1 cellular context compared by ENCODE assay signal in the genomic region with DNA sequence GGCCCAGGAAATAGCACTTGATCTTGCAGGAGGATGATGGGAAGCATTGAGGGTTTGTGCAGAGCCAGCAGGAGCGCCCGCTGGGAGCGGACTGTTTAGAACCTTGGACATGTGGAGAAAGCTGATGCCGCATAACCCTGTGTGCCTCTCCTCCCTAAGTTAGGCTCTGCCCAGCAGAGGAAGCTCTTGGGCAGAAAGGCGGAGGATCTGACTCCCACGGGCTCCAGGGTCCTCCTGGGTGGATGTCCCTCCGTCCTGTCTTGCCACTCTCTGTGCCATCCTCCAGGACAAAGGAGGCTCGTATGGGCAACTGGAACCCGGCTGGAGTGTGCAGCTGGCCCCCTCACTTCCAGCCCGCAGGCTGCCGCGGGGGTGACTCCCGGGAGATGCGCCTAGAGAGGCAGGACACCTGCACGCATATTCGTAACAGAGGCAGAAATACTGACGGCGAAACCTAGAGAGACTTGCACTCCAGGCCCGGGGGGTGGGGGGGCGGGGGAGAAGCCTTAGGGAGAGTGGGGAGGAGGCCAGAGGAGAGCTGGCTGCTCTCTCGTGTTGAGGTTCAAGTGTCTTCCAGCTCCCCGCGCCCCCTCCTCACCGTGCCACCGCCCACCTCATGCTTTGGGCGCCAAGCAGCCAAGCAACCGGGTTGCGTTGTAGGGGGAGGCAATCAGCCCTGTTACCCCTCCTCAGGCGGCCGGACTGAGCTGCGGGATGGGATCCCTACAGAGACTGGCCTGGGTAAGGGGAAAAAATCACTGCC.
TF ChIP-seq lines count a peak whose summit lies in the region.

No MANE protein-coding gene starts in this region.

TF ChIP-seq in endothelial cell of umbilical vein, 7 proteins besides CTCF, POLR2A, EP300 and RAD21 (continued from another document):
- TF ChIP-seq EZH2 (IDR thresholded peaks at IDR 0.05; ENCODE audit: borderline replicate concordance, low read depth, low read length, severe bottlenecking), result peak; percentile 85
